Comparison of ENCODE assay signal across 8 cellular contexts in the genomic region with DNA sequence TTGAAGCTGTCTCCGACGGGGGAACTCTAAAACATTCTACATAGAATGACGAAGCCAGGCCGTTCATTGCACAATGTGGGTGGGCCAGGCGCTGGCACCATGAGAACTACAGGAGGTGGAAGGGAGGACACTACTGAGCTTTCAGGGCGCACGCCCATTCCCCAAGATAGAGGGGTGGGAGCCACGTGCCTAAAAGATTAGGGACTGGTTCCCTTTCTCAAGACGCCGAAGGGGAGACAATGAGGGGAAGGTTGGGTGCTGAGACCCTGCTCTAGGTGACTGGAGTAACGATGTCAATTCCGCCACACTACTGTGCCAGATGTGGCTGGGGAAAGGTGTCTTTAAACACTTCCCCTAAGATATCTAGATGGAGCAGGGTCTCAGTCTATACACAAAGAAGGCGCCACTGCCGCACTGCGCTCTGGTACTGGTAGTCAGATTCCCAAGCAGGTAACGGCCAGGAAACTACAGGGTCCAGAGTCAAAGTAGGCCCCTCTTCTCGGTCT. TPM values are rescaled to one million over a fixed set of nuclear protein-coding genes. Genes with fewer than 3 reads are reported as not detected.
DNase-seq lines count a peak whose midpoint lies in the region; ATAC-seq and TF ChIP-seq lines count a peak whose summit lies in the region.

No MANE protein-coding gene starts in this region.

- H3K27ac Mint-ChIP-seq in activated T-helper 1 cell treated with anti-CD3 and anti-CD28 coated beads, Interleukin-12 subunit alpha, Interleukin-12 subunit beta, Interleukin-2, Interleukin-4 antibody, amounts not matched to agents 30 ng/mL and 10 ng/mL and 1 ng/mL, durations not matched to agents 14 hours and 24 hours and 36 hours = peak overlapping the region; percentile 100
- peak overlapping the region; percentile 100 for H3K27ac Mint-ChIP-seq in progenitor cell of endocrine pancreas

- H3K4me3 Mint-ChIP-seq in activated T-helper 1 cell treated with anti-CD3 and anti-CD28 coated beads, Interleukin-12 subunit alpha, Interleukin-12 subunit beta, Interleukin-2, Interleukin-4 antibody, amounts not matched to agents 30 ng/mL and 10 ng/mL and 1 ng/mL, durations not matched to agents 14 hours and 24 hours and 36 hours = peak overlapping the region; percentile 99
- H3K4me3 Mint-ChIP-seq in progenitor cell of endocrine pancreas (ENCODE audit: low read depth) = peak overlapping the region; percentile 100

- H3K4me1 Mint-ChIP-seq in activated T-helper 1 cell treated with anti-CD3 and anti-CD28 coated beads, Interleukin-12 subunit alpha, Interleukin-12 subunit beta, Interleukin-2, Interleukin-4 antibody, amounts not matched to agents 30 ng/mL and 10 ng/mL and 1 ng/mL, durations not matched to agents 14 hours and 24 hours and 36 hours (ENCODE audit: low read depth) = peaks cover 49% of the 10 kb centered on the region
- peaks cover 41% of the 10 kb centered on the region for H3K4me1 Mint-ChIP-seq in progenitor cell of endocrine pancreas (ENCODE audit: low read depth)

- H3K9me3 Mint-ChIP-seq in activated T-helper 1 cell treated with anti-CD3 and anti-CD28 coated beads, Interleukin-12 subunit alpha, Interleukin-12 subunit beta, Interleukin-2, Interleukin-4 antibody, amounts not matched to agents 30 ng/mL and 10 ng/mL and 1 ng/mL, durations not matched to agents 14 hours and 24 hours and 36 hours = peaks cover 3% of the 10 kb centered on the region
- peaks cover 3% of the 10 kb centered on the region for H3K9me3 Mint-ChIP-seq in progenitor cell of endocrine pancreas (ENCODE audit: low read depth)

- peaks cover 24% of the 10 kb centered on the region for H3K36me3 Mint-ChIP-seq in activated T-helper 1 cell treated with anti-CD3 and anti-CD28 coated beads, Interleukin-12 subunit alpha, Interleukin-12 subunit beta, Interleukin-2, Interleukin-4 antibody, amounts not matched to agents 30 ng/mL and 10 ng/mL and 1 ng/mL, durations not matched to agents 14 hours and 24 hours and 36 hours (ENCODE audit: low read depth)
- H3K36me3 Mint-ChIP-seq in progenitor cell of endocrine pancreas (ENCODE audit: insufficient read depth) = peaks cover 8% of the 10 kb centered on the region

- intact Hi-C loops in activated T-helper 1 cell treated with anti-CD3 and anti-CD28 coated beads, Interleukin-12 subunit alpha, Interleukin-12 subunit beta, Interleukin-2, Interleukin-4 antibody, amounts not matched to agents 30 ng/mL and 10 ng/mL and 1 ng/mL, durations not matched to agents 14 hours and 24 hours and 36 hours (cut with micrococcal nuclease) = loop anchor here (1.0 to 10.0 kb wide), 12 partner anchors 12 to 1682 kb away; a partner anchor contains a TSS
- intact Hi-C loops in Right ventricle myocardium superior (cut with DNase I) = no loop called here

- ATAC-seq in Right ventricle myocardium superior (ENCODE audit: poor library complexity) = peak; percentile 7

- TF ChIP-seq CTCF in progenitor cell of endocrine pancreas (IDR thresholded peaks at IDR 0.05; ENCODE audit: unreplicated experiment) = no peak

- DNase-seq in GM03348 (ENCODE audit: low spot score) (peak; percentile 58), HT-29 (ENCODE audit: low spot score) (peak; percentile 50), Right ventricle myocardium superior (peak; percentile 56), progenitor cell of endocrine pancreas (ENCODE audit: low spot score, unreplicated experiment) (peak; percentile 12), NCI-H2081 treated with DMSO at 0.1 percent for 48 hours (lab: John Stamatoyannopoulos, UW) (no peak), occipital lobe (lab: John Stamatoyannopoulos, UW) (no peak), NCI-H1092 treated with DMSO at 0.1 percent for 48 hours (lab: John Stamatoyannopoulos, UW) (no peak)
- DNase-seq in activated T-helper 1 cell treated with anti-CD3 and anti-CD28 coated beads, Interleukin-12 subunit alpha, Interleukin-12 subunit beta, Interleukin-2, Interleukin-4 antibody, amounts not matched to agents 30 ng/mL and 10 ng/mL and 1 ng/mL, durations not matched to agents 14 hours and 24 hours and 36 hours (ENCODE audit: low spot score) = peak; percentile 5

- no peaks in the 10 kb centered on the region for H3K27me3 Mint-ChIP-seq in activated T-helper 1 cell treated with anti-CD3 and anti-CD28 coated beads, Interleukin-12 subunit alpha, Interleukin-12 subunit beta, Interleukin-2, Interleukin-4 antibody, amounts not matched to agents 30 ng/mL and 10 ng/mL and 1 ng/mL, durations not matched to agents 14 hours and 24 hours and 36 hours (ENCODE audit: insufficient read depth)
- no peaks in the 10 kb centered on the region for H3K27me3 Mint-ChIP-seq in progenitor cell of endocrine pancreas

RNA-seq across cellular contexts. Expression of a gene that starts 0.8 kb away (rescaled TPM):
- total RNA-seq in HT-29 (2014; rRNA removed; shearing (Covaris generic)) = 196 and 200 TPM in 2 replicates
- 398 and 421 TPM in 2 replicates for total RNA-seq in activated T-helper 1 cell treated with anti-CD3 and anti-CD28 coated beads, Interleukin-12 subunit alpha, Interleukin-12 subunit beta, Interleukin-2, Interleukin-4 antibody, amounts not matched to agents 30 ng/mL and 10 ng/mL and 1 ng/mL, durations not matched to agents 14 hours and 24 hours and 36 hours
- total RNA-seq in Right ventricle myocardium superior (901 TPM), progenitor cell of endocrine pancreas (606 and 628 TPM in 2 replicates), occipital lobe (794 TPM)

RNA-seq across cellular contexts. Expression of a gene that starts 23.5 kb away (rescaled TPM):
- 77.9 and 106 TPM in 2 replicates for total RNA-seq in HT-29 (2014; rRNA removed; shearing (Covaris generic))
- 59.4 and 65.0 TPM in 2 replicates for total RNA-seq in activated T-helper 1 cell treated with anti-CD3 and anti-CD28 coated beads, Interleukin-12 subunit alpha, Interleukin-12 subunit beta, Interleukin-2, Interleukin-4 antibody, amounts not matched to agents 30 ng/mL and 10 ng/mL and 1 ng/mL, durations not matched to agents 14 hours and 24 hours and 36 hours
- total RNA-seq in Right ventricle myocardium superior = 26.5 TPM
- total RNA-seq in progenitor cell of endocrine pancreas = 52.0 and 60.0 TPM in 2 replicates
- total RNA-seq in occipital lobe = 93.9 TPM

RNA-seq across cellular contexts. Expression of a gene that starts 40.4 kb away (rescaled TPM):
- 20.9 and 22.6 TPM in 2 replicates for total RNA-seq in HT-29 (2014; rRNA removed; shearing (Covaris generic))
- 57.5 and 62.1 TPM in 2 replicates for total RNA-seq in activated T-helper 1 cell treated with anti-CD3 and anti-CD28 coated beads, Interleukin-12 subunit alpha, Interleukin-12 subunit beta, Interleukin-2, Interleukin-4 antibody, amounts not matched to agents 30 ng/mL and 10 ng/mL and 1 ng/mL, durations not matched to agents 14 hours and 24 hours and 36 hours
- total RNA-seq in Right ventricle myocardium superior (5.9 TPM), progenitor cell of endocrine pancreas (58.9 and 59.1 TPM in 2 replicates), occipital lobe (68.0 TPM)

Comparison
In these comparisons a context has a peak if more than half of its experiments do, and no peak if none do; other contexts are left out.
1. DNase-seq: peak in GM03348 (single experiment), HT-29 (single experiment), activated T-helper 1 cell treated with anti-CD3 and anti-CD28 coated beads, Interleukin-12 subunit alpha, Interleukin-12 subunit beta, Interleukin-2, Interleukin-4 antibody, amounts not matched to agents 30 ng/mL and 10 ng/mL and 1 ng/mL, durations not matched to agents 14 hours and 24 hours and 36 hours (single experiment), Right ventricle myocardium superior (single experiment) and progenitor cell of endocrine pancreas (single experiment); none in NCI-H2081 treated with DMSO at 0.1 percent for 48 hours (single experiment), occipital lobe (single experiment) and NCI-H1092 treated with DMSO at 0.1 percent for 48 hours (single experiment).